Comparison of ENCODE assay signal across 17 cellular contexts in the genomic region with DNA sequence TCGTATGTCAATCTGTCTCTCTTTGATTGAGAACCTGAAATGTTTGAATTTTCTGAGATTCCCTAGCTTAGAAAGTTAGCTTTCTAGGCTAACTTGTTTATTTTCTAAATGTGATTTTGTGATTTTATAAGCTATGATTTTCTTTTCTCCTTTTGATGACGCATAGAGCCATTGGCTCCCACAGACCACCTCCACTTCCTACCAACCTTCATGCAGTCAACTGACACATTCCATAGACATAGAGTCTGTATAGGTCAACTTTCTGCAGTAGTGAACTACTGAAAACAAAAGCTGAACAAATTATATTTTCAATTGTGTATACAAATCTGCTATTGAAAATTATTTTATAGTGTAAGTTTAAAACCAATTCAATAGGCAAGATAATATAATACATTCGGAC. TPM values are rescaled to one million over a fixed set of nuclear protein-coding genes. Genes with fewer than 3 reads are reported as not detected.
DNase-seq lines count a peak whose midpoint lies in the region; ATAC-seq and TF ChIP-seq lines count a peak whose summit lies in the region.
"Had no signal": no experiment of that assay in that cellular context is flagged by ENCODE, and none has a peak within 500 bp of the region (broad histone marks: within the 10 kb centered on the region; RNA-seq: fewer than 3 reads in every experiment).

No MANE protein-coding gene starts in this region.

- H3K27me3 ChIP-seq in RWPE2 (ENCODE audit: insufficient read depth, poor library complexity, severe bottlenecking), result no peaks in the 10 kb centered on the region
- H3K27me3 ChIP-seq: BLaER1 had no signal

- TF ChIP-seq CTCF in natural killer cell (IDR thresholded peaks at IDR 0.05) (no peak), RWPE2 (IDR thresholded peaks at IDR 0.05; ENCODE audit: poor library complexity, severe bottlenecking) (no peak), glutamatergic neuron (IDR thresholded peaks at IDR 0.05; ENCODE audit: partially characterized antibody, unreplicated experiment) (no peak)

- no peaks in the 10 kb centered on the region for H3K27me3 Mint-ChIP-seq in natural killer cell (ENCODE audit: low read depth in 2 of 2)
- H3K27me3 Mint-ChIP-seq in natural killer cell treated with Interleukin-12 subunit alpha and Interleukin-12 subunit beta and Interleukin-15 and Interleukin-18, amount 100 ng/mL, for 72 hours, result no peaks in the 10 kb centered on the region
- H3K27me3 Mint-ChIP-seq in activated naive CD8-positive, alpha-beta T cell treated with anti-CD3 and anti-CD28 coated beads, Interleukin-2, amount 10 ng/mL, durations not matched to agents 7 days and 5 days, result no peaks in the 10 kb centered on the region
- H3K27me3 Mint-ChIP-seq in glutamatergic neuron (ENCODE audit: unreplicated experiment), result peaks cover 1% of the 10 kb centered on the region

- H3K4me3 ChIP-seq in RWPE2 (ENCODE audit: severe bottlenecking), result no peak overlapping the region
- H3K4me3 ChIP-seq: BLaER1 had no signal

- DNase-seq in natural killer cell (no peak), RWPE2 (ENCODE audit: low spot score) (no peak), NCI-H1694 treated with DMSO at 0.1 percent for 48 hours (lab: John Stamatoyannopoulos, UW) (no peak), glutamatergic neuron (no peak), cerebellar cortex (ENCODE audit: low spot score) (no peak)
- no peak for DNase-seq in natural killer cell treated with Interleukin-12 subunit alpha and Interleukin-12 subunit beta and Interleukin-15 and Interleukin-18, amount 100 ng/mL, for 72 hours (ENCODE audit: low spot score)
- no peak for DNase-seq in activated naive CD8-positive, alpha-beta T cell treated with anti-CD3 and anti-CD28 coated beads, Interleukin-2, amount 10 ng/mL, durations not matched to agents 7 days and 5 days
- DNase-seq: DMS53, IMR-90, Kasumi-1, NCI-H1417, NCI-H2029, NCI-H2171 treated with DMSO at 0.1 percent for 48 hours, NCI-H510A, NCI-H82 had no signal

- intact Hi-C loops in natural killer cell (cut with micrococcal nuclease), result no loop called here

- H3K27ac Mint-ChIP-seq in natural killer cell, result peak overlapping the region; percentile 25 to 64
- H3K27ac Mint-ChIP-seq in natural killer cell treated with Interleukin-12 subunit alpha and Interleukin-12 subunit beta and Interleukin-15 and Interleukin-18, amount 100 ng/mL, for 72 hours, result no peak overlapping the region
- peak overlapping the region; percentile 48 for H3K27ac Mint-ChIP-seq in activated naive CD8-positive, alpha-beta T cell treated with anti-CD3 and anti-CD28 coated beads, Interleukin-2, amount 10 ng/mL, durations not matched to agents 7 days and 5 days
- no peak overlapping the region for H3K27ac Mint-ChIP-seq in glutamatergic neuron (ENCODE audit: unreplicated experiment)

- H3K9me3 Mint-ChIP-seq in natural killer cell (no peaks in the 10 kb centered on the region), glutamatergic neuron (ENCODE audit: unreplicated experiment) (peaks cover 1% of the 10 kb centered on the region)
- H3K9me3 Mint-ChIP-seq in natural killer cell treated with Interleukin-12 subunit alpha and Interleukin-12 subunit beta and Interleukin-15 and Interleukin-18, amount 100 ng/mL, for 72 hours, result peaks cover 5% of the 10 kb centered on the region
- no peaks in the 10 kb centered on the region for H3K9me3 Mint-ChIP-seq in activated naive CD8-positive, alpha-beta T cell treated with anti-CD3 and anti-CD28 coated beads, Interleukin-2, amount 10 ng/mL, durations not matched to agents 7 days and 5 days

- peaks cover 10% of the 10 kb centered on the region for H3K4me1 ChIP-seq in RWPE2 (ENCODE audit: insufficient read depth, poor library complexity, severe bottlenecking)
- H3K4me1 ChIP-seq: BLaER1 had no signal

- H3K36me3 Mint-ChIP-seq in natural killer cell (no peaks in the 10 kb centered on the region), glutamatergic neuron (ENCODE audit: unreplicated experiment) (no peaks in the 10 kb centered on the region)
- peaks cover 6% of the 10 kb centered on the region for H3K36me3 Mint-ChIP-seq in natural killer cell treated with Interleukin-12 subunit alpha and Interleukin-12 subunit beta and Interleukin-15 and Interleukin-18, amount 100 ng/mL, for 72 hours
- H3K36me3 Mint-ChIP-seq in activated naive CD8-positive, alpha-beta T cell treated with anti-CD3 and anti-CD28 coated beads, Interleukin-2, amount 10 ng/mL, durations not matched to agents 7 days and 5 days, result no peaks in the 10 kb centered on the region

- H3K4me1 Mint-ChIP-seq in natural killer cell, result peaks cover 40 to 43% of the 10 kb centered on the region in 2 donors
- peaks cover 20 to 24% of the 10 kb centered on the region in 2 donors for H3K4me1 Mint-ChIP-seq in natural killer cell treated with Interleukin-12 subunit alpha and Interleukin-12 subunit beta and Interleukin-15 and Interleukin-18, amount 100 ng/mL, for 72 hours (ENCODE audit: low read depth in 2 of 2)
- H3K4me1 Mint-ChIP-seq in activated naive CD8-positive, alpha-beta T cell treated with anti-CD3 and anti-CD28 coated beads, Interleukin-2, amount 10 ng/mL, durations not matched to agents 7 days and 5 days, result peaks cover 25% of the 10 kb centered on the region
- H3K4me1 Mint-ChIP-seq in glutamatergic neuron (ENCODE audit: low read depth, unreplicated experiment), result no peaks in the 10 kb centered on the region

- no peaks in the 10 kb centered on the region for H3K36me3 ChIP-seq in RWPE2 (ENCODE audit: low read depth)
- H3K36me3 ChIP-seq: BLaER1 had no signal

- no peak for ATAC-seq in natural killer cell
- ATAC-seq in natural killer cell treated with Interleukin-12 subunit alpha and Interleukin-12 subunit beta and Interleukin-15 and Interleukin-18, amount 100 ng/mL, for 72 hours, result no peak
- no peak for ATAC-seq in RWPE2 (ENCODE audit: low read depth)
- ATAC-seq in activated naive CD8-positive, alpha-beta T cell treated with anti-CD3 and anti-CD28 coated beads, Interleukin-2, amount 10 ng/mL, durations not matched to agents 7 days and 5 days (ENCODE audit: low read depth), result no peak
- ATAC-seq: Right ventricle myocardium inferior had no signal

- POLR2A ChIA-PET in activated naive CD8-positive, alpha-beta T cell treated with anti-CD3 and anti-CD28 coated beads, Interleukin-2, amount 10 ng/mL, durations not matched to agents 7 days and 5 days (lab: Charles Lee), result no interaction called here

- H3K4me3 Mint-ChIP-seq in natural killer cell, result peak overlapping the region; percentile 1
- no peak overlapping the region for H3K4me3 Mint-ChIP-seq in natural killer cell treated with Interleukin-12 subunit alpha and Interleukin-12 subunit beta and Interleukin-15 and Interleukin-18, amount 100 ng/mL, for 72 hours
- no peak overlapping the region for H3K4me3 Mint-ChIP-seq in activated naive CD8-positive, alpha-beta T cell treated with anti-CD3 and anti-CD28 coated beads, Interleukin-2, amount 10 ng/mL, durations not matched to agents 7 days and 5 days
- no peak overlapping the region for H3K4me3 Mint-ChIP-seq in glutamatergic neuron (ENCODE audit: unreplicated experiment)

- H3K27ac ChIP-seq in RWPE2 (ENCODE audit: poor library complexity, severe bottlenecking), result peak overlapping the region; percentile 39
- H3K27ac ChIP-seq: BLaER1 had no signal

- H3K9me3 ChIP-seq in RWPE2 (ENCODE audit: severe bottlenecking), result no peaks in the 10 kb centered on the region
- H3K9me3 ChIP-seq: BLaER1 had no signal

RNA-seq across cellular contexts. Expression of a gene that starts 2.8 kb away (rescaled TPM):
- 10 to 100 TPM; 11.9 to 24.6 (median 24.5) TPM for total RNA-seq in natural killer cell
- 1 to 10 TPM in 1 of 2 donors, under 1 TPM in 1; 0.08 to 1.1 TPM for total RNA-seq in natural killer cell treated with Interleukin-12 subunit alpha and Interleukin-12 subunit beta and Interleukin-15 and Interleukin-18, amount 100 ng/mL, for 72 hours
- 1 to 10 TPM; 2.0 to 2.8 TPM for total RNA-seq in activated naive CD8-positive, alpha-beta T cell treated with anti-CD3 and anti-CD28 coated beads, Interleukin-2, amount 10 ng/mL, durations not matched to agents 7 days and 5 days
- 0.10 TPM for total RNA-seq in glutamatergic neuron (ENCODE audit: unreplicated experiment)

Comparison
In these comparisons a context has a peak if more than half of its experiments do, and no peak if none do; other contexts are left out.
1. H3K27ac Mint-ChIP-seq: peak in natural killer cell (2 of 2) and activated naive CD8-positive, alpha-beta T cell treated with anti-CD3 and anti-CD28 coated beads, Interleukin-2, amount 10 ng/mL, durations not matched to agents 7 days and 5 days (single experiment); none in natural killer cell treated with Interleukin-12 subunit alpha and Interleukin-12 subunit beta and Interleukin-15 and Interleukin-18, amount 100 ng/mL, for 72 hours (0 of 2) and glutamatergic neuron (single experiment).